In genomic region chr12:18629916-18630315, GRCh38 we compare ENCODE assay signal across 21 cellular contexts.
"Had no signal": no experiment of that assay in that cellular context is flagged by ENCODE, and none has a peak within 500 bp of the region (broad histone marks: within the 10 kb centered on the region; RNA-seq: fewer than 3 reads in every experiment).

No MANE protein-coding gene starts in this region.

- H3K4me3 ChIP-seq: lower lobe of right lung, sigmoid colon, tibial artery had no signal

- FAIRE-seq: urothelium cell line had no signal

- H3K27ac Mint-ChIP-seq: activated B cell treated with CpG ODN at 0.5 μM for 24 hours; activated CD8-positive, alpha-beta T cell treated with anti-CD3 and anti-CD28 coated beads for 36 hours; mesothelial cell of epicardium; T-helper 2 cell treated with Interferon-gamma antibody and Interleukin-4, amounts not matched to agents 5 μg/mL and 100 μg/mL, for 36 hours had no signal

- DNase-seq: activated B cell treated with CpG ODN at 0.5 μM for 24 hours; activated CD4-positive, alpha-beta T cell treated with anti-CD3 and anti-CD28 coated beads for 48 hours; activated CD8-positive, alpha-beta T cell treated with anti-CD3 and anti-CD28 coated beads for 36 hours; activated effector memory CD4-positive, alpha-beta T cell treated with Interleukin-2 at 50 U/mL for 16 hours; activated naive CD4-positive, alpha-beta T cell treated with anti-CD3 and anti-CD28 coated beads, Interleukin-2, amount 50 U/mL, for 16 hours; activated T-cell treated with anti-CD3 and anti-CD28 coated beads, Interleukin-2, amount 50 U/mL, for 4 hours; cortex of kidney; effector CD4-positive, alpha-beta T cell; foreskin melanocyte; head of caudate nucleus; left colon; lower lobe of right lung; sigmoid colon; stimulated activated CD4-positive, alpha-beta T cell treated with anti-CD3 and anti-CD28 coated beads, Interleukin-12 subunit alpha, Interleukin-12 subunit beta, amount 100 ng/mL, for 4 hours; stimulated activated CD4-positive, alpha-beta T cell treated with anti-CD3 and anti-CD28 coated beads, Interleukin-2, amount 100 ng/mL, for 24 hours; tibial artery had no signal

- H3K4me1 Mint-ChIP-seq: activated B cell treated with CpG ODN at 0.5 μM for 24 hours; central memory CD8-positive, alpha-beta T cell; mesothelial cell of epicardium; neural crest cell had no signal

- H3K4me3 Mint-ChIP-seq: activated B cell treated with CpG ODN at 0.5 μM for 24 hours; activated CD8-positive, alpha-beta T cell treated with anti-CD3 and anti-CD28 coated beads for 36 hours; activated T-cell treated with anti-CD3 and anti-CD28 coated beads, Interleukin-2, amount 50 U/mL, for 4 hours; central memory CD8-positive, alpha-beta T cell; mesothelial cell of epicardium; neural crest cell; T-helper 2 cell treated with Interferon-gamma antibody and Interleukin-4, amounts not matched to agents 5 μg/mL and 100 μg/mL, for 36 hours had no signal

- H3K27me3 ChIP-seq: sigmoid colon, tibial artery had no signal

- H3K4me1 ChIP-seq: lower lobe of right lung, sigmoid colon, tibial artery had no signal

- ATAC-seq: activated CD8-positive, alpha-beta T cell treated with anti-CD3 and anti-CD28 coated beads for 36 hours; activated T-cell treated with anti-CD3 and anti-CD28 coated beads, Interleukin-2, amount 50 U/mL, for 4 hours; left colon; lower lobe of right lung had no signal

- H3K36me3 ChIP-seq: lower lobe of right lung, sigmoid colon, tibial artery had no signal

- H3K27ac ChIP-seq: lower lobe of right lung, sigmoid colon, tibial artery had no signal

- H3K9me3 ChIP-seq: sigmoid colon had no signal

- H3K27me3 Mint-ChIP-seq: activated B cell treated with CpG ODN at 0.5 μM for 24 hours; activated CD8-positive, alpha-beta T cell treated with anti-CD3 and anti-CD28 coated beads for 36 hours; central memory CD8-positive, alpha-beta T cell had no signal
